ENCODE assay signal across 1 cellular context in genomic region chr3:61040618-61041017, GRCh38.
"Had no signal": no experiment of that assay in that cellular context is flagged by ENCODE, and none has a peak within 500 bp of the region (broad histone marks: within the 10 kb centered on the region; RNA-seq: fewer than 3 reads in every experiment).

No MANE protein-coding gene starts in this region.

- H3K4me3 ChIP-seq: GM12878 had no signal

- ATAC-seq: GM12878 had no signal
